Comparison of ENCODE assay signal across 14 cellular contexts in the genomic region with DNA sequence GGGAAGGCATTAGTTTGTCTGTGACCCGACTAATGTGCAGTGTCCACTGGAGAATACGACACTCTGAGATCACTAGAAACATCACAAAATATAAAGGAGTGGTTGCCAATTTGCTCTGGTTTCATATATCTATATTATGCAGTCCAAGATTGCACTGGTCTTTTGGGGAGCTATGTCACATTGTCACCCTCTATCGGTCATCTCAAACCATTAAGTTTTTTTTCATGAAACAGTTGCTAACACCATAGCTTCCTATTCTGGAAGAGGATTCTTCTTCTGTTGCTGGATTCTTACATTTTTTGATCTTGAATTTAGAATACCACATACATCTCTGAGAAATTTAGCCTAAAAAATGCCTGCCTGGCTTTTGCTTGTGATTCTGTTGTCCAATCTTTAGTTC.
DNase-seq lines count a peak whose midpoint lies in the region; ATAC-seq and TF ChIP-seq lines count a peak whose summit lies in the region.
"Had no signal": no experiment of that assay in that cellular context is flagged by ENCODE, and none has a peak within 500 bp of the region (broad histone marks: within the 10 kb centered on the region; RNA-seq: fewer than 3 reads in every experiment).

No MANE protein-coding gene starts in this region.

- no peaks in the 10 kb centered on the region for H3K36me3 Mint-ChIP-seq in HFFc6 (ENCODE audit: low read depth)
- H3K36me3 Mint-ChIP-seq in activated CD4-positive, alpha-beta T cell treated with anti-CD3 and anti-CD28 coated beads, Interleukin-2, amount 10 ng/mL, durations not matched to agents 7 days and 5 days (ENCODE audit: low read depth) = no peaks in the 10 kb centered on the region
- no peaks in the 10 kb centered on the region for H3K36me3 Mint-ChIP-seq in stimulated activated naive B cell treated with anti-CD40 and anti-IgM and Interleukin-4, amounts not matched to agents 10 μg/mL and 1 μg/mL and 100 μg/mL, for 72 hours

- in situ Hi-C loops in ACHN (cut with HindIII; ENCODE audit: low pct_ligation_motif_present, low pct_unique_long_range_greater_than_20kb, low sequenced_read_pairs) = no loop called here

- DNase-seq in AG09309 (ENCODE audit: low read depth) (no peak), HFFc6 (peak; percentile 17), OCI-M1 (lab: John Stamatoyannopoulos, UW) (peak; percentile 66), epithelial cell of proximal tubule (ENCODE audit: low read depth) (no peak), ACHN (no peak), Ammon's horn (ENCODE audit: low spot score) (no peak)
- no peak for DNase-seq in activated CD4-positive, alpha-beta T cell treated with anti-CD3 and anti-CD28 coated beads, Interleukin-2, amount 10 ng/mL, durations not matched to agents 7 days and 5 days
- DNase-seq in stimulated activated naive B cell treated with anti-CD40 and anti-IgM and Interleukin-4, amounts not matched to agents 10 μg/mL and 1 μg/mL and 100 μg/mL, for 72 hours = no peak
- DNase-seq: activated CD8-positive, alpha-beta memory T cell treated with anti-CD3 and anti-CD28 coated beads, Interleukin-2, amount 50 U/mL, for 4 hours; NCI-H1694 treated with DMSO at 0.1 percent for 48 hours; stimulated activated CD4-positive, alpha-beta T cell treated with anti-CD3 and anti-CD28 coated beads, Interleukin-12 subunit alpha, Interleukin-12 subunit beta, amount 100 ng/mL, for 4 hours had no signal

- peaks cover 26% of the 10 kb centered on the region for H3K27me3 Mint-ChIP-seq in HFFc6 (ENCODE audit: insufficient read depth)
- peaks cover 26% of the 10 kb centered on the region for H3K27me3 Mint-ChIP-seq in activated CD4-positive, alpha-beta T cell treated with anti-CD3 and anti-CD28 coated beads, Interleukin-2, amount 10 ng/mL, durations not matched to agents 7 days and 5 days
- H3K27me3 Mint-ChIP-seq in stimulated activated naive B cell treated with anti-CD40 and anti-IgM and Interleukin-4, amounts not matched to agents 10 μg/mL and 1 μg/mL and 100 μg/mL, for 72 hours = peaks cover 21 to 25% of the 10 kb centered on the region in 2 donors

- TF ChIP-seq CTCF in AG09309 (IDR thresholded peaks at IDR 0.05; ENCODE audit: control insufficient read depth, insufficient read depth, low read depth, low read length, missing control alignments) (peak; percentile 27), HFFc6 (IDR thresholded peaks at IDR 0.05) (peak; percentile 71), epithelial cell of proximal tubule (conservative IDR thresholded peaks at IDR 0.05; ENCODE audit: low read depth, low read length) (peak; percentile 47)

- no peak for ATAC-seq in stimulated activated naive B cell treated with anti-CD40 and anti-IgM and Interleukin-4, amounts not matched to agents 10 μg/mL and 1 μg/mL and 100 μg/mL, for 72 hours (replicated peaks)
- ATAC-seq: left lobe of liver had no signal

- no peak overlapping the region for H3K27ac Mint-ChIP-seq in HFFc6
- H3K27ac Mint-ChIP-seq in activated CD4-positive, alpha-beta T cell treated with anti-CD3 and anti-CD28 coated beads, Interleukin-2, amount 10 ng/mL, durations not matched to agents 7 days and 5 days = no peak overlapping the region
- H3K27ac Mint-ChIP-seq in stimulated activated naive B cell treated with anti-CD40 and anti-IgM and Interleukin-4, amounts not matched to agents 10 μg/mL and 1 μg/mL and 100 μg/mL, for 72 hours = no peak overlapping the region
- H3K27ac Mint-ChIP-seq: dendritic cell treated with granulocyte-macrophage colony-stimulating factor and Interleukin-4, amounts not matched to agents 40 ng/mL and 50 ng/mL, for 4 days had no signal

- CTCF ChIA-PET in activated CD4-positive, alpha-beta T cell treated with anti-CD3 and anti-CD28 coated beads, Interleukin-2, amount 10 ng/mL, durations not matched to agents 7 days and 5 days (lab: Charles Lee) = interaction anchor here (1.0 to 1.3 kb wide), 2 partner anchors 84 to 143 kb away, joined by 3 read pairs; no protein-coding TSS in a partner anchor

- H3K9me3 Mint-ChIP-seq in HFFc6 = no peaks in the 10 kb centered on the region
- H3K9me3 Mint-ChIP-seq in activated CD4-positive, alpha-beta T cell treated with anti-CD3 and anti-CD28 coated beads, Interleukin-2, amount 10 ng/mL, durations not matched to agents 7 days and 5 days = no peaks in the 10 kb centered on the region
- no peaks in the 10 kb centered on the region for H3K9me3 Mint-ChIP-seq in stimulated activated naive B cell treated with anti-CD40 and anti-IgM and Interleukin-4, amounts not matched to agents 10 μg/mL and 1 μg/mL and 100 μg/mL, for 72 hours
- H3K9me3 Mint-ChIP-seq: dendritic cell treated with granulocyte-macrophage colony-stimulating factor and Interleukin-4, amounts not matched to agents 40 ng/mL and 50 ng/mL, for 4 days had no signal

- no peak overlapping the region for H3K4me3 Mint-ChIP-seq in HFFc6
- H3K4me3 Mint-ChIP-seq in activated CD4-positive, alpha-beta T cell treated with anti-CD3 and anti-CD28 coated beads, Interleukin-2, amount 10 ng/mL, durations not matched to agents 7 days and 5 days = no peak overlapping the region
- H3K4me3 Mint-ChIP-seq in stimulated activated naive B cell treated with anti-CD40 and anti-IgM and Interleukin-4, amounts not matched to agents 10 μg/mL and 1 μg/mL and 100 μg/mL, for 72 hours = no peak overlapping the region
- H3K4me3 Mint-ChIP-seq: dendritic cell treated with granulocyte-macrophage colony-stimulating factor and Interleukin-4, amounts not matched to agents 40 ng/mL and 50 ng/mL, for 4 days had no signal

- H3K4me1 Mint-ChIP-seq in HFFc6 (ENCODE audit: low read depth) = peaks cover 19% of the 10 kb centered on the region
- no peaks in the 10 kb centered on the region for H3K4me1 Mint-ChIP-seq in activated CD4-positive, alpha-beta T cell treated with anti-CD3 and anti-CD28 coated beads, Interleukin-2, amount 10 ng/mL, durations not matched to agents 7 days and 5 days
- no peaks in the 10 kb centered on the region for H3K4me1 Mint-ChIP-seq in stimulated activated naive B cell treated with anti-CD40 and anti-IgM and Interleukin-4, amounts not matched to agents 10 μg/mL and 1 μg/mL and 100 μg/mL, for 72 hours

- H3K4me3 ChIP-seq in AG09309 (ENCODE audit: control insufficient read depth, low read depth, low read length) = no peak overlapping the region
- H3K4me3 ChIP-seq in epithelial cell of proximal tubule (ENCODE audit: low read depth, low read length) = no peak overlapping the region
- H3K4me3 ChIP-seq: BLaER1 treated with 17β-estradiol and CSF1 and Interleukin-3, amounts not matched to agents 10 nM and 100 nM had no signal

- POLR2A ChIA-PET in activated CD4-positive, alpha-beta T cell treated with anti-CD3 and anti-CD28 coated beads, Interleukin-2, amount 10 ng/mL, durations not matched to agents 7 days and 5 days (lab: Charles Lee) = no interaction called here

Comparison
In these comparisons a context has a peak if more than half of its experiments do, and no peak if none do; other contexts are left out.
1. DNase-seq: peak in HFFc6 (single experiment) and OCI-M1 (single experiment); none in AG09309 (single experiment), epithelial cell of proximal tubule (single experiment), activated CD4-positive, alpha-beta T cell treated with anti-CD3 and anti-CD28 coated beads, Interleukin-2, amount 10 ng/mL, durations not matched to agents 7 days and 5 days (single experiment), ACHN (single experiment), stimulated activated naive B cell treated with anti-CD40 and anti-IgM and Interleukin-4, amounts not matched to agents 10 μg/mL and 1 μg/mL and 100 μg/mL, for 72 hours (single experiment) and Ammon's horn (single experiment).
2. Peak in every context shown above with its lines, with median percentiles within 50 percentile points of each other: CTCF ChIP-seq.